Comparison of ENCODE assay signal across 16 cellular contexts in the genomic region with DNA sequence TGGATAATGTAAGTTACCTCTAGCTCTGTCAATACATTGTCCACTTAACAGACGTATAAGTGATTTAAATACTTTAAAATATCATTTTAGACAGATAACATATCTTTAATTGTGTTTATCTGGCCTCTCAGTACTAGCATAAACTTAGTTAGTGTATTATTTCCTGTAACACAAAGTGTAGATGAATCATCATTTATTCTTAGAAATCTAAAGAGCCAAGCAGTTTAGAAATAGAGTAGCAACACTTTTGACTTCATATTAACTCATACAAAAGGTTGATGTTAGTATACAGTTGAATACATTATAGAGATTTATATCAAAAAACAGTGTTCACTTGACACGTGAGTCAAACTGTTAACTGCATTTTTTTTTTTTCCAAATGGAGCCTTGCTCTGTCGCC. TPM values are rescaled to one million over a fixed set of nuclear protein-coding genes. Genes with fewer than 3 reads are reported as not detected.
DNase-seq lines count a peak whose midpoint lies in the region; ATAC-seq and TF ChIP-seq lines count a peak whose summit lies in the region.
"Had no signal": no experiment of that assay in that cellular context is flagged by ENCODE, and none has a peak within 500 bp of the region (broad histone marks: within the 10 kb centered on the region; RNA-seq: fewer than 3 reads in every experiment).

No MANE protein-coding gene starts in this region.

- no peak overlapping the region for H3K9ac ChIP-seq in IMR-90 (ENCODE audit: low read depth, low read length)
- H3K9ac ChIP-seq in mesenchymal stem cell (ENCODE audit: low read length) = no peak overlapping the region

- ATAC-seq in IMR-90 (ENCODE audit: low read depth) = peak; percentile 81

- dilution Hi-C loops in IMR-90 (cut with HindIII; ENCODE audit: low sequenced_read_pairs, unreplicated experiment) = no loop called here

- H3K23ac ChIP-seq in IMR-90 (ENCODE audit: low read depth, low read length) (no peak overlapping the region), mesenchymal stem cell (ENCODE audit: low read length in 2 of 2) (no peak overlapping the region)

- H4K91ac ChIP-seq in IMR-90 (ENCODE audit: insufficient read depth, low read depth, low read length) (no peak overlapping the region), mesenchymal stem cell (ENCODE audit: low read length) (no peak overlapping the region)

- CTCF ChIA-PET in IMR-90 (lab: Yijun Ruan, JAX) = no interaction called here

- no peak for TF ChIP-seq RAD21 in IMR-90 (IDR thresholded peaks at IDR 0.05; ENCODE audit: low read length)

- no peak overlapping the region for H3K4me3 Mint-ChIP-seq in activated T-cell treated with anti-CD3 and anti-CD28 coated beads, Interleukin-2, amount 50 U/mL, for 24 hours

- H3K79me1 ChIP-seq in IMR-90 (ENCODE audit: low read depth in 1 of 2, low read length in 2 of 2) (peaks cover 12 to 30% of the 10 kb centered on the region in 2 experiments), mesenchymal stem cell (replicated peaks; ENCODE audit: low read length, poor library complexity, severe bottlenecking) (peaks cover 13% of the 10 kb centered on the region)

- in situ Hi-C loops in IMR-90 (cut with MboI; ENCODE audit: low sequenced_read_pairs) = no loop called here

- no peak overlapping the region for H3K56ac ChIP-seq in IMR-90 (ENCODE audit: extremely low read depth, insufficient read depth, low read length)

- H3K18ac ChIP-seq in IMR-90 (ENCODE audit: low read depth, low read length) = no peak overlapping the region
- no peak overlapping the region for H3K18ac ChIP-seq in mesenchymal stem cell (ENCODE audit: low read depth in 1 of 2, low read length in 2 of 2)

- peaks cover 17% of the 10 kb centered on the region for H3K4me1 Mint-ChIP-seq in activated T-cell treated with anti-CD3 and anti-CD28 coated beads, Interleukin-2, amount 50 U/mL, for 24 hours (ENCODE audit: low read depth)

- BruUV-seq in IMR-90 (replicated peaks; lab: Mats Ljungman, UMichigan) = no TSS peak

- H3K27ac Mint-ChIP-seq in activated T-cell treated with anti-CD3 and anti-CD28 coated beads, Interleukin-2, amount 50 U/mL, for 24 hours = peak overlapping the region; percentile 74

- no peak overlapping the region for H2BK12ac ChIP-seq in mesenchymal stem cell (ENCODE audit: low read length in 2 of 2)

- H3K4ac ChIP-seq in IMR-90 (ENCODE audit: low read depth, low read length) (no peak overlapping the region), mesenchymal stem cell (ENCODE audit: low read depth in 1 of 2, low read length in 2 of 2) (no peak overlapping the region)

- H3K4me1 ChIP-seq in IMR-90 (ENCODE audit: control insufficient read depth, insufficient read depth, low read length) (peaks cover 5% of the 10 kb centered on the region), mesenchymal stem cell (ENCODE audit: control insufficient read depth, insufficient read depth, low read depth, low read length) (no peaks in the 10 kb centered on the region), testis (no peaks in the 10 kb centered on the region)
- H3K4me1 ChIP-seq: Caco-2 had no signal

- intact Hi-C loops in IMR-90 (cut with micrococcal nuclease) = no loop called here
- intact Hi-C loops in testis (cut with DNase I; ENCODE audit: low total_unique reads) = no loop called here

- peak overlapping the region; percentile 39 for H2BK5ac ChIP-seq in IMR-90 (ENCODE audit: low read depth, low read length, poor library complexity, severe bottlenecking)
- no peak overlapping the region for H2BK5ac ChIP-seq in mesenchymal stem cell (ENCODE audit: low read depth, low read length, poor library complexity, severe bottlenecking)

- TF ChIP-seq CTCF in IMR-90 (conservative IDR thresholded peaks at IDR 0.05; ENCODE audit: low read depth, low read length) (no peak), testis (IDR thresholded peaks at IDR 0.05) (no peak)

- peaks cover 7% of the 10 kb centered on the region; the same call in 1 of the 2 replicates for H3K9me1 ChIP-seq in IMR-90 (ENCODE audit: insufficient read depth, low read length)

- H3K4me3 ChIP-seq in IMR-90 (ENCODE audit: insufficient read depth, low read depth, low read length) = no peak overlapping the region
- H3K4me3 ChIP-seq in mesenchymal stem cell (ENCODE audit: insufficient read depth in 1 of 2, low read depth in 1 of 2, low read length in 2 of 2) = no peak overlapping the region
- no peak overlapping the region for H3K4me3 ChIP-seq in testis

- no peaks in the 10 kb centered on the region; the same call in none of the 2 replicates for H4K20me1 ChIP-seq in IMR-90 (ENCODE audit: insufficient read depth, low read length)

- no peak overlapping the region for H4K5ac ChIP-seq in IMR-90 (ENCODE audit: low read depth, low read length)

- peaks cover 99% of the 10 kb centered on the region for H3K36me3 Mint-ChIP-seq in activated T-cell treated with anti-CD3 and anti-CD28 coated beads, Interleukin-2, amount 50 U/mL, for 24 hours (ENCODE audit: low read depth)

- no peak overlapping the region; the same call in 1 of the 2 replicates for H3K4me2 ChIP-seq in IMR-90 (ENCODE audit: low read depth, low read length)
- H3K4me2 ChIP-seq in mesenchymal stem cell (ENCODE audit: low read length, poor library complexity, severe bottlenecking) = no peak overlapping the region

- H2BK20ac ChIP-seq in IMR-90 (ENCODE audit: low read depth, low read length) = no peak overlapping the region

- H2BK15ac ChIP-seq in IMR-90 (ENCODE audit: low read depth, low read length) (no peak overlapping the region), mesenchymal stem cell (ENCODE audit: low read depth, poor library complexity, severe bottlenecking) (no peak overlapping the region)

- H3K27me3 Mint-ChIP-seq in activated T-cell treated with anti-CD3 and anti-CD28 coated beads, Interleukin-2, amount 50 U/mL, for 24 hours = no peaks in the 10 kb centered on the region

- peaks cover 31% of the 10 kb centered on the region for H3K36me3 ChIP-seq in IMR-90 (ENCODE audit: control insufficient read depth, insufficient read depth, low read length)
- peaks cover 20 to 97% of the 10 kb centered on the region in 2 experiments for H3K36me3 ChIP-seq in mesenchymal stem cell (ENCODE audit: control insufficient read depth in 1 of 2, insufficient read depth in 2 of 2, low read depth in 1 of 2, low read length in 2 of 2)
- no peaks in the 10 kb centered on the region for H3K36me3 ChIP-seq in testis (ENCODE audit: low read depth, missing control alignments)

- H3K27me3 ChIP-seq in IMR-90 (ENCODE audit: control insufficient read depth, insufficient read depth, low read length) (no peaks in the 10 kb centered on the region), mesenchymal stem cell (ENCODE audit: control insufficient read depth in 1 of 2, insufficient read depth in 1 of 2, low read length in 2 of 2) (no peaks in the 10 kb centered on the region), testis (no peaks in the 10 kb centered on the region)

- no peaks in the 10 kb centered on the region for H3K9me3 Mint-ChIP-seq in activated T-cell treated with anti-CD3 and anti-CD28 coated beads, Interleukin-2, amount 50 U/mL, for 24 hours

- H2AK9ac ChIP-seq in IMR-90 (replicated peaks; ENCODE audit: low read depth, low read length, poor library complexity) = no peak overlapping the region

- H3K14ac ChIP-seq in IMR-90 (replicated peaks; ENCODE audit: low read depth, low read length) (no peak overlapping the region), mesenchymal stem cell (ENCODE audit: low read length in 2 of 2) (no peak overlapping the region)

- H2BK120ac ChIP-seq in IMR-90 (ENCODE audit: low read depth, low read length) (no peak overlapping the region), mesenchymal stem cell (ENCODE audit: low read depth, low read length) (no peak overlapping the region)

- no peak overlapping the region for H3K27ac ChIP-seq in IMR-90 (ENCODE audit: insufficient read depth, low read length)
- no peak overlapping the region for H3K27ac ChIP-seq in mesenchymal stem cell (ENCODE audit: low read length, poor library complexity, severe bottlenecking)
- H3K27ac ChIP-seq in testis = no peak overlapping the region

- H2AK5ac ChIP-seq in IMR-90 (ENCODE audit: low read depth, low read length) (no peak overlapping the region), mesenchymal stem cell (ENCODE audit: low read length, severe bottlenecking) (no peak overlapping the region)

- H4K8ac ChIP-seq in IMR-90 (ENCODE audit: low read depth in 2 of 2, low read length in 2 of 2) (no peak overlapping the region), mesenchymal stem cell (ENCODE audit: low read length) (no peak overlapping the region)

- 60% methylated on average over 1 of the region's 3 CpGs; no CpG with 5 or more reads in 1 of the 2 experiments for WGBS in IMR-90 (ENCODE audit: extremely low coverage in 2 of 2, insufficient read length in 1 of 2), 2 experiments
- WGBS in mesenchymal stem cell = 82% methylated on average over 2 of the region's 3 CpGs
- 78 to 88% methylated on average over 3 of the region's 3 CpGs for WGBS in testis, 2 donors

- H3K9me3 ChIP-seq in IMR-90 (ENCODE audit: control insufficient read depth, insufficient read depth, low read length) (no peaks in the 10 kb centered on the region), mesenchymal stem cell (ENCODE audit: control insufficient read depth, low read length) (no peaks in the 10 kb centered on the region), testis (no peaks in the 10 kb centered on the region)
- H3K9me3 ChIP-seq: Caco-2 had no signal

- no peak for TF ChIP-seq POLR2A in IMR-90 (IDR thresholded peaks at IDR 0.05; ENCODE audit: low read depth, low read length)
- no peak for TF ChIP-seq POLR2A in testis (IDR thresholded peaks at IDR 0.05)

- H2AFZ ChIP-seq in IMR-90 (replicated peaks; ENCODE audit: low read length, poor library complexity) (no peak overlapping the region), mesenchymal stem cell (ENCODE audit: low read depth, low read length) (no peak overlapping the region)

- DNase-seq in activated T-cell treated with anti-CD3 and anti-CD28 coated beads, Interleukin-2, amount 50 U/mL, for 24 hours = no peak
- no peak for DNase-seq in activated T-cell treated with anti-CD3 and anti-CD28 coated beads for 4 hours
- DNase-seq in EH (ENCODE audit: low read depth) = peak; percentile 18
- DNase-seq in IMR-90 = peak; percentile 16
- DNase-seq in mesenchymal stem cell = peak; percentile 27
- DNase-seq in testis = no peak
- DNase-seq in 8988T = no peak
- DNase-seq: Caco-2, DMS153, EL, KG1, NCI-H1092 treated with DMSO at 0.1 percent for 48 hours, NCI-H2081 treated with DMSO at 0.1 percent for 48 hours, NCI-H510A, NCI-H774, RPMI8226 had no signal

- POLR2A ChIA-PET in IMR-90 (lab: Charles Lee; ENCODE audit: unreplicated experiment) = no interaction called here

RNA-seq across cellular contexts. Expression of a gene that starts 18.0 kb away (rescaled TPM):
- total RNA-seq in IMR-90 (2012; rRNA removed) = 46.4 and 58.3 TPM in 2 replicates
- 14.3 and 17.8 TPM in 2 replicates for polyA plus RNA-seq in IMR-90 (2012; rRNA removed)
- polyA plus RNA-seq in IMR-90 (2012; cell fraction: cytosol; rRNA removed) = 4.1 and 4.8 TPM in 2 replicates
- polyA plus RNA-seq in IMR-90 (2012; cell fraction: nucleus; rRNA removed; ENCODE audit: low replicate concordance) = 4.1 and 33.2 TPM in 2 replicates
- 18.0 TPM for polyA plus RNA-seq in mesenchymal stem cell (2013, experiment 1 of 2)
- polyA plus RNA-seq in mesenchymal stem cell (2013, experiment 2 of 2) = 20.8 TPM
- total RNA-seq in testis = 10 to 100 TPM; 36.9 to 41.7 TPM
- 36.6 TPM for polyA plus RNA-seq in testis (ENCODE audit: insufficient read depth, low read depth, low replicate concordance)

RNA-seq across cellular contexts. Expression of a gene that starts 18.5 kb away (rescaled TPM):
- total RNA-seq in IMR-90 (2012; rRNA removed) = 16.3 and 18.3 TPM in 2 replicates
- 9.0 and 11.2 TPM in 2 replicates for polyA plus RNA-seq in IMR-90 (2012; rRNA removed)
- polyA plus RNA-seq in IMR-90 (2012; cell fraction: cytosol; rRNA removed) = 2.9 and 3.7 TPM in 2 replicates
- polyA plus RNA-seq in IMR-90 (2012; cell fraction: nucleus; rRNA removed; ENCODE audit: low replicate concordance) = 17.9 and 43.0 TPM in 2 replicates
- polyA plus RNA-seq in mesenchymal stem cell (2013, experiment 1 of 2) = 8.8 TPM
- polyA plus RNA-seq in mesenchymal stem cell (2013, experiment 2 of 2) = 8.7 TPM
- 10 to 100 TPM; 31.8 to 35.6 TPM for total RNA-seq in testis
- polyA plus RNA-seq in testis (ENCODE audit: insufficient read depth, low read depth, low replicate concordance) = 20.0 TPM

RNA-seq across cellular contexts. Expression of a gene that starts 45.5 kb away (rescaled TPM):
- total RNA-seq in IMR-90 (2012; rRNA removed) (1.4 and 4.4 TPM in 2 replicates), testis (10 to 100 TPM; 10.6 TPM)
- polyA plus RNA-seq in IMR-90 (2012; rRNA removed) (1.9 and 2.2 TPM in 2 replicates), testis (ENCODE audit: insufficient read depth, low read depth, low replicate concordance) (7.3 TPM)
- polyA plus RNA-seq in IMR-90 (2012; cell fraction: cytosol; rRNA removed) = 1.2 and 1.5 TPM in 2 replicates
- polyA plus RNA-seq in IMR-90 (2012; cell fraction: nucleus; rRNA removed; ENCODE audit: low replicate concordance) = 0.65 and 1.9 TPM in 2 replicates
- polyA plus RNA-seq in mesenchymal stem cell (2013, experiment 1 of 2) = 20.0 TPM
- 20.4 TPM for polyA plus RNA-seq in mesenchymal stem cell (2013, experiment 2 of 2)

Comparison
In these comparisons a context has a peak if more than half of its experiments do, and no peak if none do; other contexts are left out.
1. DNase-seq: peak in EH (single experiment), IMR-90 (single experiment) and mesenchymal stem cell (single experiment); none in activated T-cell treated with anti-CD3 and anti-CD28 coated beads, Interleukin-2, amount 50 U/mL, for 24 hours (single experiment), activated T-cell treated with anti-CD3 and anti-CD28 coated beads for 4 hours (single experiment), testis (single experiment) and 8988T (single experiment).